Comparison of ENCODE assay signal across 2 cellular contexts in the genomic region with DNA sequence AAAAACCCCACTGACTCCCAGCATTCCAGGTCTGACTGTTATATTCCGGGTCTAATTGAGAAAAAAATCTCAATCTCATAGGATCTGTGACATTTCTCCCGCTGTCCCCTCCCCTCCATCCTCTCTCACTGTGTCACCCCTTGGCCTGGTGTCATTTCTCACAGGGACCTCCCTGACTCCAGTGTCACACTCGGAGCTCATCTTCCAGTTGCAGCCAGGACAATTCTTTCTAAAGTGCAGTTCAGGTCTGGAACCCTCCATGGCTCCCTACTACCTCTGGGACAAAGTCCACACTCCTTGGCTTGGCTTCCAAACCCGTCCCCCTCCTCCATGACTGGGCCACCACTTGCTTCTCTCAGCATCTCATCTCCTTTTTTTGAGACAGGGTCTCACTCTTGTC.
TF ChIP-seq lines count a peak whose summit lies in the region.

No MANE protein-coding gene starts in this region.

TF ChIP-seq in HEK293, 187 proteins besides CTCF, POLR2A, EP300 and RAD21:
- TF ChIP-seq ZNF16 (tag by site-specific recombination; IDR thresholded peaks at IDR 0.05; ENCODE audit: low read depth): peak; percentile 87
- TF ChIP-seq, protein P1, sequence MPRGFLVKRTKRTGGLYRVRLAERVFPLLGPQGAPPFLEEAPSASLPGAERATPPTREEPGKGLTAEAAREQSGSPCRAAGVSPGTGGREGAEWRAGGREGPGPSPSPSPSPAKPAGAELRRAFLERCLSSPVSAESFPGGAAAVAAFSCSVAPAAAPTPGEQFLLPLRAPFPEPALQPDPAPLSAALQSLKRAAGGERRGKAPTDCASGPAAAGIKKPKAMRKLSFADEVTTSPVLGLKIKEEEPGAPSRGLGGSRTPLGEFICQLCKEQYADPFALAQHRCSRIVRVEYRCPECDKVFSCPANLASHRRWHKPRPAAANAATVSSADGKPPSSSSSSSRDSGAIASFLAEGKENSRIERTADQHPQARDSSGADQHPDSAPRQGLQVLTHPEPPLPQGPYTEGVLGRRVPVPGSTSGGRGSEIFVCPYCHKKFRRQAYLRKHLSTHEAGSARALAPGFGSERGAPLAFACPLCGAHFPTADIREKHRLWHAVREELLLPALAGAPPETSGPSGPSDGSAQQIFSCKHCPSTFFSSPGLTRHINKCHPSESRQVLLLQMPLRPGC (tag by site-specific recombination; IDR thresholded peaks at IDR 0.05): no peak

TF ChIP-seq in K562, 482 proteins besides CTCF, POLR2A, EP300 and RAD21:
- TF ChIP-seq RBM25 (IDR thresholded peaks at IDR 0.05; ENCODE audit: low read depth, low read length, severe bottlenecking) (peak; percentile 7), ZNF398 (CRISPR knock-in tag; IDR thresholded peaks at IDR 0.05) (no peak), ZFP36 (IDR thresholded peaks at IDR 0.05; ENCODE audit: low read depth, low read length, partially characterized antibody) (peak; percentile 30)
